In the genomic region with DNA sequence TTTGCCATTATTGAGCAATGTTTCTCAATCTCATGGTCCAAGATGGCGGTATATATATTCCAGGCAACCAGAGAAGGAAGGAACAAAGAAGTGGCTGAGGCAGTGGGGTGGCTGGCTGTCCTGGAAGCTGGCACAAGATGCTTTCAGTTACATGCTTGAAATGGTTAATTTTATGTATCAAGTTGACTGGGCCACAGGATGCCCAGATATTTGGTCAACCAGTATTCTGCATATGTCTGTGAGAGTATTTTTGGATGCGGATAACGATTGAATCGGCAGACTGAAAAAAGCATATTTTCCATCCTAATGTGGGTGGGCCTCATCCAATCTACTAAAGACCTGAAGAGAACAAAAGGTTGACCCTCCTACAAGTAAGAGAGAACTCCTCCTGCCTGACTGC, we compare ENCODE assay signal across 33 cellular contexts. TPM values are rescaled to one million over a fixed set of nuclear protein-coding genes. Genes with fewer than 3 reads are reported as not detected.
"Had no signal": no experiment of that assay in that cellular context is flagged by ENCODE, and none has a peak within 500 bp of the region (broad histone marks: within the 10 kb centered on the region; RNA-seq: fewer than 3 reads in every experiment).

No MANE protein-coding gene starts in this region.

- H3K27me3 ChIP-seq: gastroesophageal sphincter, hepatocyte, ovary, suprapubic skin, tibial artery, upper lobe of right lung had no signal

- ATAC-seq: gastroesophageal sphincter; left cardiac atrium; left ventricle myocardium superior; naive thymus-derived CD8-positive, alpha-beta T cell; sciatic nerve; stimulated activated memory B cell treated with anti-CD40 and anti-IgM and Interleukin-4, amounts not matched to agents 10 μg/mL and 1 μg/mL and 100 μg/mL, for 72 hours; upper lobe of right lung had no signal

- H3K36me3 ChIP-seq: gastroesophageal sphincter, ovary, suprapubic skin, tibial artery, upper lobe of right lung had no signal

- H3K4me3 Mint-ChIP-seq: activated naive CD4-positive, alpha-beta T cell treated with anti-CD3 and anti-CD28 coated beads, Interleukin-2, amount 10 ng/mL, durations not matched to agents 7 days and 5 days; activated naive CD8-positive, alpha-beta T cell treated with anti-CD3 and anti-CD28 coated beads, Interleukin-2, amount 10 ng/mL, durations not matched to agents 7 days and 5 days; activated T-helper 1 cell treated with anti-CD3 and anti-CD28 coated beads, Interleukin-12 subunit alpha, Interleukin-12 subunit beta, Interleukin-2, Interleukin-4 antibody, amounts not matched to agents 30 ng/mL and 10 ng/mL and 1 ng/mL, durations not matched to agents 14 hours and 24 hours and 36 hours; naive thymus-derived CD8-positive, alpha-beta T cell; neural crest cell; stimulated activated memory B cell treated with anti-CD40 and anti-IgM and Interleukin-4, amounts not matched to agents 10 μg/mL and 1 μg/mL and 100 μg/mL, for 72 hours had no signal

- H2AFZ ChIP-seq: hepatocyte had no signal

- H3K27ac ChIP-seq: gastroesophageal sphincter, hepatocyte, ovary, skin epidermis, suprapubic skin, tibial artery, upper lobe of right lung, VCaP had no signal

- H3K9me3 Mint-ChIP-seq: activated naive CD4-positive, alpha-beta T cell treated with anti-CD3 and anti-CD28 coated beads, Interleukin-2, amount 10 ng/mL, durations not matched to agents 7 days and 5 days; activated T-helper 1 cell treated with anti-CD3 and anti-CD28 coated beads, Interleukin-12 subunit alpha, Interleukin-12 subunit beta, Interleukin-2, Interleukin-4 antibody, amounts not matched to agents 30 ng/mL and 10 ng/mL and 1 ng/mL, durations not matched to agents 14 hours and 24 hours and 36 hours; naive thymus-derived CD8-positive, alpha-beta T cell; neural crest cell; stimulated activated memory B cell treated with anti-CD40 and anti-IgM and Interleukin-4, amounts not matched to agents 10 μg/mL and 1 μg/mL and 100 μg/mL, for 72 hours had no signal

- H3K79me2 ChIP-seq: hepatocyte had no signal

- H3K4me2 ChIP-seq: hepatocyte had no signal

- DNase-seq: activated CD4-positive, alpha-beta T cell treated with anti-CD3 and anti-CD28 coated beads for 4 hours; activated CD4-positive, alpha-beta T cell treated with anti-CD3 and anti-CD28 coated beads, Interleukin-2, amount 50 U/mL, for 4 hours; activated effector memory CD4-positive, alpha-beta T cell treated with anti-CD3 and anti-CD28 coated beads, Interleukin-2, amount 50 U/mL, for 16 hours; activated naive CD4-positive, alpha-beta T cell treated with anti-CD3 and anti-CD28 coated beads, Interleukin-2, amount 10 ng/mL, durations not matched to agents 7 days and 5 days; activated naive CD8-positive, alpha-beta T cell treated with anti-CD3 and anti-CD28 coated beads, Interleukin-2, amount 10 ng/mL, durations not matched to agents 7 days and 5 days; activated T-cell treated with anti-CD3 and anti-CD28 coated beads, Interleukin-2, amount 50 U/mL, for 1 hour; amniotic stem cell; caudate nucleus; left cardiac atrium; left ventricle myocardium superior; mammary epithelial cell; midbrain; naive thymus-derived CD8-positive, alpha-beta T cell; ovary; stimulated activated CD4-positive, alpha-beta T cell treated with anti-CD3 and anti-CD28 coated beads, Interleukin-12 subunit alpha, Interleukin-12 subunit beta, amount 100 ng/mL, for 4 hours; stimulated activated CD4-positive, alpha-beta T cell treated with anti-CD3 and anti-CD28 coated beads, Interleukin-4, amount 100 ng/mL, for 4 hours; stimulated activated CD8-positive, alpha-beta memory T cell treated with anti-CD3 and anti-CD28 coated beads, Interleukin-4, amount 100 ng/mL, for 48 hours; T-helper 9 cell; tibial artery; upper lobe of right lung had no signal

- H3K36me3 Mint-ChIP-seq: activated naive CD4-positive, alpha-beta T cell treated with anti-CD3 and anti-CD28 coated beads, Interleukin-2, amount 10 ng/mL, durations not matched to agents 7 days and 5 days; activated naive CD8-positive, alpha-beta T cell treated with anti-CD3 and anti-CD28 coated beads, Interleukin-2, amount 10 ng/mL, durations not matched to agents 7 days and 5 days; naive thymus-derived CD8-positive, alpha-beta T cell; stimulated activated memory B cell treated with anti-CD40 and anti-IgM and Interleukin-4, amounts not matched to agents 10 μg/mL and 1 μg/mL and 100 μg/mL, for 72 hours had no signal

- H3K4me3 ChIP-seq: gastroesophageal sphincter, hepatocyte, ovary, skin epidermis, suprapubic skin, tibial artery, upper lobe of right lung had no signal

- H3K27me3 Mint-ChIP-seq: activated naive CD4-positive, alpha-beta T cell treated with anti-CD3 and anti-CD28 coated beads, Interleukin-2, amount 10 ng/mL, durations not matched to agents 7 days and 5 days; activated naive CD8-positive, alpha-beta T cell treated with anti-CD3 and anti-CD28 coated beads, Interleukin-2, amount 10 ng/mL, durations not matched to agents 7 days and 5 days; progenitor cell of endocrine pancreas; stimulated activated memory B cell treated with anti-CD40 and anti-IgM and Interleukin-4, amounts not matched to agents 10 μg/mL and 1 μg/mL and 100 μg/mL, for 72 hours had no signal

- H3K27ac Mint-ChIP-seq: activated naive CD4-positive, alpha-beta T cell treated with anti-CD3 and anti-CD28 coated beads, Interleukin-2, amount 10 ng/mL, durations not matched to agents 7 days and 5 days; activated naive CD8-positive, alpha-beta T cell treated with anti-CD3 and anti-CD28 coated beads, Interleukin-2, amount 10 ng/mL, durations not matched to agents 7 days and 5 days; activated T-helper 1 cell treated with anti-CD3 and anti-CD28 coated beads, Interleukin-12 subunit alpha, Interleukin-12 subunit beta, Interleukin-2, Interleukin-4 antibody, amounts not matched to agents 30 ng/mL and 10 ng/mL and 1 ng/mL, durations not matched to agents 14 hours and 24 hours and 36 hours; naive thymus-derived CD8-positive, alpha-beta T cell; progenitor cell of endocrine pancreas; stimulated activated memory B cell treated with anti-CD40 and anti-IgM and Interleukin-4, amounts not matched to agents 10 μg/mL and 1 μg/mL and 100 μg/mL, for 72 hours had no signal

- FAIRE-seq: endothelial cell of umbilical vein, keratinocyte, TTC549 had no signal

- H3K9me3 ChIP-seq: gastroesophageal sphincter, ovary, suprapubic skin, tibial artery, upper lobe of right lung had no signal

RNA-seq across cellular contexts. Expression of a gene that starts 55.2 kb away (rescaled TPM):
- total RNA-seq: hepatocyte, neural crest cell had no signal
